9 cellular contexts compared by ENCODE assay signal in genomic region chr1:5423109-5423508, GRCh38.
A peak's percentile ranks its signal among the peaks of the same experiment; 100 is the strongest.
DNase-seq lines count a peak whose midpoint lies in the region; ATAC-seq and TF ChIP-seq lines count a peak whose summit lies in the region.
"Had no signal": no experiment of that assay in that cellular context is flagged by ENCODE, and none has a peak within 500 bp of the region (broad histone marks: within the 10 kb centered on the region; RNA-seq: fewer than 3 reads in every experiment).

No MANE protein-coding gene starts in this region.

- peak in 9 of 10 experiments; percentile 13 to 48 (median 22) for DNase-seq in CD4-positive, alpha-beta T cell
- DNase-seq in NCI-H345 (lab: John Stamatoyannopoulos, UW) (peak; percentile 82), left kidney (ENCODE audit: low read depth, low spot score) (peak; percentile 34), medulla oblongata (ENCODE audit: extremely low spot score) (no peak), GM03348 (ENCODE audit: low spot score) (no peak)
- DNase-seq in activated CD8-positive, alpha-beta T cell treated with anti-CD3 and anti-CD28 coated beads, Interleukin-2, amount 10 ng/mL, durations not matched to agents 7 days and 5 days = peak; percentile 66
- DNase-seq: testis had no signal

- no peak for TF ChIP-seq CTCF in CD4-positive, alpha-beta T cell (IDR thresholded peaks at IDR 0.05)

- CTCF ChIA-PET in CD4-positive, alpha-beta T cell (lab: Charles Lee) = no interaction called here
- CTCF ChIA-PET in activated CD8-positive, alpha-beta T cell treated with anti-CD3 and anti-CD28 coated beads, Interleukin-2, amount 10 ng/mL, durations not matched to agents 7 days and 5 days (lab: Charles Lee) = interaction anchor here (1.2 kb wide), 1 partner anchor 26 kb away, joined by 3 read pairs; no protein-coding TSS in a partner anchor

- no peak overlapping the region for H3K27ac ChIP-seq in CD4-positive, alpha-beta T cell (ENCODE audit: low read depth, low read length)
- H3K27ac ChIP-seq: testis had no signal

- H3K27ac Mint-ChIP-seq in CD4-positive, alpha-beta T cell = no peak overlapping the region
- H3K27ac Mint-ChIP-seq in activated CD8-positive, alpha-beta T cell treated with anti-CD3 and anti-CD28 coated beads, Interleukin-2, amount 10 ng/mL, durations not matched to agents 7 days and 5 days = peak overlapping the region; percentile 66

- no peak for ATAC-seq in CD4-positive, alpha-beta T cell (ENCODE audit: poor library complexity)
- peak; percentile 81 for ATAC-seq in activated CD8-positive, alpha-beta T cell treated with anti-CD3 and anti-CD28 coated beads, Interleukin-2, amount 10 ng/mL, durations not matched to agents 7 days and 5 days
- ATAC-seq in HG03097 (IDR thresholded peaks at IDR 0.05; ENCODE audit: low FRiP score, unreplicated experiment) = no peak
- no peak for ATAC-seq in GM18517 (IDR thresholded peaks at IDR 0.05; ENCODE audit: unreplicated experiment)

- intact Hi-C loops in CD4-positive, alpha-beta T cell (cut with DNase I, micrococcal nuclease) = no loop called here

- H3K9me3 Mint-ChIP-seq in CD4-positive, alpha-beta T cell = no peaks in the 10 kb centered on the region
- no peaks in the 10 kb centered on the region for H3K9me3 Mint-ChIP-seq in activated CD8-positive, alpha-beta T cell treated with anti-CD3 and anti-CD28 coated beads, Interleukin-2, amount 10 ng/mL, durations not matched to agents 7 days and 5 days (ENCODE audit: insufficient read depth)

- POLR2A ChIA-PET in CD4-positive, alpha-beta T cell (lab: Charles Lee) = no interaction called here
- POLR2A ChIA-PET in activated CD8-positive, alpha-beta T cell treated with anti-CD3 and anti-CD28 coated beads, Interleukin-2, amount 10 ng/mL, durations not matched to agents 7 days and 5 days (lab: Charles Lee) = no interaction called here

- no peaks in the 10 kb centered on the region for H3K9me3 ChIP-seq in CD4-positive, alpha-beta T cell (ENCODE audit: control insufficient read depth, low read length)
- H3K9me3 ChIP-seq: testis had no signal

- peaks cover 16% of the 10 kb centered on the region for H3K27me3 Mint-ChIP-seq in CD4-positive, alpha-beta T cell
- peaks cover 36% of the 10 kb centered on the region for H3K27me3 Mint-ChIP-seq in activated CD8-positive, alpha-beta T cell treated with anti-CD3 and anti-CD28 coated beads, Interleukin-2, amount 10 ng/mL, durations not matched to agents 7 days and 5 days (ENCODE audit: low read depth)

- H3K4me1 Mint-ChIP-seq in CD4-positive, alpha-beta T cell (ENCODE audit: low read depth) = peaks cover 19% of the 10 kb centered on the region
- peaks cover 20% of the 10 kb centered on the region for H3K4me1 Mint-ChIP-seq in activated CD8-positive, alpha-beta T cell treated with anti-CD3 and anti-CD28 coated beads, Interleukin-2, amount 10 ng/mL, durations not matched to agents 7 days and 5 days (ENCODE audit: low read depth)

- H3K27me3 ChIP-seq in CD4-positive, alpha-beta T cell (ENCODE audit: control insufficient read depth, insufficient read depth, low read length) = peaks cover 4% of the 10 kb centered on the region
- H3K27me3 ChIP-seq: testis had no signal

- H3K36me3 Mint-ChIP-seq in CD4-positive, alpha-beta T cell (ENCODE audit: low read depth) = no peaks in the 10 kb centered on the region
- H3K36me3 Mint-ChIP-seq in activated CD8-positive, alpha-beta T cell treated with anti-CD3 and anti-CD28 coated beads, Interleukin-2, amount 10 ng/mL, durations not matched to agents 7 days and 5 days (ENCODE audit: low read depth) = no peaks in the 10 kb centered on the region

- H3K4me3 Mint-ChIP-seq in CD4-positive, alpha-beta T cell = peak overlapping the region; percentile 12
- no peak overlapping the region for H3K4me3 Mint-ChIP-seq in activated CD8-positive, alpha-beta T cell treated with anti-CD3 and anti-CD28 coated beads, Interleukin-2, amount 10 ng/mL, durations not matched to agents 7 days and 5 days

Comparison
In these comparisons a context has a peak if more than half of its experiments do, and no peak if none do; other contexts are left out.
1. DNase-seq: peak in CD4-positive, alpha-beta T cell (9 of 10), NCI-H345 (single experiment), activated CD8-positive, alpha-beta T cell treated with anti-CD3 and anti-CD28 coated beads, Interleukin-2, amount 10 ng/mL, durations not matched to agents 7 days and 5 days (single experiment) and left kidney (single experiment); none in medulla oblongata (single experiment) and GM03348 (single experiment).